Comparison of ENCODE assay signal across 9 cellular contexts in the genomic region with DNA sequence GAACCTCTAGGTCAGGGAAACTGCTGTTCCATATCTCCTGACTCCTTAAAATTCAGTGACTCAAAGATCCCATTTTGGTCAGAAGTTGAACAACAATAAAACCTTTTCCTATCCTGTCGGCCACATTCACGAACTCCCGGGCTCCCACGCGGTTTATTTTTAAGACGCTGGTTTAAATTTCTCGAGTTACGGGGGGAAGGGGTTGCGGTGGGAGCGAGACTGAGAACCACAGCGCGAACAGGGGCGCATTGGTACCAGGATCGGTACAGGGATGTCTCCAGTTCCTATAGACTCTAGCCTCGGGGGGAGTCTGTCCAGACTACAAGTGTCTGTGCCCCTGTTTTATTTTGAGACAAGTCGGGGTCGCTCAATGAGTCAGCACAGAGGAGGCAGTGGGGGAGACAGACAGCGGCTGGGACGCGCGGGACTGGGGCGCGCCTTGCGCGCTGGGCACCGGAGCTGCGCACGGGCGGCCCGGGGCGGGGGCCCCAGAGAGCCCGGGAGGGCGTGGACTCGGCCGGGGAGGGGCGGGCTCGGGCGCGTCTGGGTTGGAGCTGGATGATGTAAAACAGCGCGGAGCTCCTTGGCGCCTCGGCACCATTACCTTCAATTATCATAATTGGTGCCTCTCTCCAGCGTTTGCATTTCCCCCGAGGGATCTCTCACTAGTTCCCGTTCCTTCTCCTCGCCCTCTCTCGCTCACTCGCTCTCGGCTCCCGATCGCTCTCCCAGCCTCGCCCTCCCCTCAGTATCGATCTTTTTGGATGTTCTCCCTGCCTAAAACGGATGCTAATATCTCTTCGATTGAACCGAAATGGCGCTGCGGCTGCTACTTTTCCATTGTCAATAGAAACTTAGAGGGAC. TPM values are rescaled to one million over a fixed set of nuclear protein-coding genes. Genes with fewer than 3 reads are reported as not detected.
DNase-seq lines count a peak whose midpoint lies in the region; ATAC-seq, FAIRE-seq and TF ChIP-seq lines count a peak whose summit lies in the region.
"Had no signal": no experiment of that assay in that cellular context is flagged by ENCODE, and none has a peak within 500 bp of the region (broad histone marks: within the 10 kb centered on the region; RNA-seq: fewer than 3 reads in every experiment).

No MANE protein-coding gene starts in this region.

- peak overlapping the region; percentile 77 for H3K27ac Mint-ChIP-seq in astrocyte (ENCODE audit: unreplicated experiment)

- TF ChIP-seq CTCF in RWPE2 (IDR thresholded peaks at IDR 0.05; ENCODE audit: poor library complexity, severe bottlenecking) = no peak
- TF ChIP-seq CTCF in astrocyte (IDR thresholded peaks at IDR 0.05; ENCODE audit: insufficient read depth, low read depth, low read length) = no peak
- no peak for TF ChIP-seq CTCF in spleen (IDR thresholded peaks at IDR 0.05 in 8 of 11, conservative IDR thresholded peaks at IDR 0.05 in 3 of 11)

- peak overlapping the region; percentile 66 for H3K9ac ChIP-seq in astrocyte (ENCODE audit: low read length)
- H3K9ac ChIP-seq in iPS-15b (ENCODE audit: low read depth, low read length) = peak overlapping the region; percentile 39

- H3K4me3 ChIP-seq in RWPE2 (ENCODE audit: severe bottlenecking) (peak overlapping the region; percentile 25), astrocyte (ENCODE audit: insufficient read depth, low read depth, low read length) (peak overlapping the region; percentile 67), iPS-15b (ENCODE audit: low read depth, low read length) (peak overlapping the region; percentile 87), spleen (peak overlapping the region; percentile 16 to 69 (median 30))

- peaks cover 9% of the 10 kb centered on the region for H3K9me3 Mint-ChIP-seq in astrocyte (ENCODE audit: unreplicated experiment)

- POLR2A ChIA-PET in HEK293T (lab: Yijun Ruan, JAX) = interaction anchor here (0.5 to 3.5 kb wide), 21 partner anchors 9 to 721 kb away, joined by 3 to 18 read pairs (median 3); a partner anchor contains a TSS

- CTCF ChIA-PET in HEK293T (lab: Yijun Ruan, JAX) = interaction anchor here (0.6 to 1.0 kb wide), 4 partner anchors 13 to 322 kb away, joined by 3 to 4 read pairs (median 3); no protein-coding TSS in a partner anchor

- DNase-seq in HEK293T (ENCODE audit: extremely low spot score) (peak; percentile 68), RWPE2 (ENCODE audit: low spot score) (no peak), astrocyte (ENCODE audit: low read depth) (peak; percentile 41), spleen (peak; percentile 79), putamen (ENCODE audit: low spot score) (no peak), GM12891 (ENCODE audit: insufficient read length, low spot score) (no peak)

- peak overlapping the region; percentile 93 for H3K4me3 Mint-ChIP-seq in astrocyte (ENCODE audit: unreplicated experiment)

- peaks cover 39% of the 10 kb centered on the region for H3K27me3 ChIP-seq in RWPE2 (ENCODE audit: insufficient read depth, poor library complexity, severe bottlenecking)
- H3K27me3 ChIP-seq in astrocyte (ENCODE audit: insufficient read depth, low read length) = peaks cover 21% of the 10 kb centered on the region
- H3K27me3 ChIP-seq in iPS-15b (ENCODE audit: control insufficient read depth, insufficient read depth, low read length) = peaks cover 51% of the 10 kb centered on the region
- peaks cover 0 to 93% (median 33%) of the 10 kb centered on the region in 7 donors for H3K27me3 ChIP-seq in spleen (replicated peaks in 1 of 7)

- TF ChIP-seq POLR2A in spleen (IDR thresholded peaks at IDR 0.05) (no peak), GM12891 (IDR thresholded peaks at IDR 0.05; ENCODE audit: low read depth, low read length) (no peak)

- H3K27ac ChIP-seq in RWPE2 (ENCODE audit: poor library complexity, severe bottlenecking) (no peak overlapping the region), astrocyte (ENCODE audit: low read depth, low read length) (no peak overlapping the region), spleen (peak overlapping the region in 5 of 8 donors; percentile 26 to 48 (median 39))
- H3K27ac ChIP-seq: VCaP had no signal

- H3K4me1 Mint-ChIP-seq in astrocyte (ENCODE audit: low read depth, unreplicated experiment) = peaks cover 23% of the 10 kb centered on the region

- intact Hi-C loops in spleen (cut with DNase I; ENCODE audit: low total_unique reads) = loop anchor here (5.0 kb wide), 1 partner anchor 324 kb away; no protein-coding TSS in a partner anchor

- peak; percentile 70 for ATAC-seq in RWPE2 (ENCODE audit: low read depth)
- no peak for ATAC-seq in GM19328 (IDR thresholded peaks at IDR 0.05; ENCODE audit: unreplicated experiment)

- no peaks in the 10 kb centered on the region for H3K79me2 ChIP-seq in astrocyte (ENCODE audit: insufficient read depth, low read length)

- H3K36me3 ChIP-seq in RWPE2 (ENCODE audit: low read depth) = no peaks in the 10 kb centered on the region
- H3K36me3 ChIP-seq in astrocyte (ENCODE audit: insufficient read depth, low read length) = no peaks in the 10 kb centered on the region
- no peaks in the 10 kb centered on the region for H3K36me3 ChIP-seq in iPS-15b (ENCODE audit: control insufficient read depth, insufficient read depth, low read length)
- no peaks in the 10 kb centered on the region for H3K36me3 ChIP-seq in spleen

- no peaks in the 10 kb centered on the region for H3K36me3 Mint-ChIP-seq in astrocyte (ENCODE audit: low read depth, unreplicated experiment)

- H2AFZ ChIP-seq in astrocyte (ENCODE audit: low read depth, low read length) = peak overlapping the region; percentile 81

- WGBS in spleen, 5 donors = 1 to 4% (median 2%) methylated on average over 43 to 59 of the region's 59 CpGs

- FAIRE-seq in astrocyte (lab: Jason Lieb, UNC) (no peak), GM12891 (lab: Jason Lieb, UNC) (no peak)

- H3K4me1 ChIP-seq in RWPE2 (ENCODE audit: insufficient read depth, poor library complexity, severe bottlenecking) (no peaks in the 10 kb centered on the region), astrocyte (ENCODE audit: insufficient read depth, low read length) (peaks cover 5% of the 10 kb centered on the region), iPS-15b (ENCODE audit: control insufficient read depth, insufficient read depth, low read length) (no peaks in the 10 kb centered on the region), spleen (peaks cover 4 to 26% (median 15%) of the 10 kb centered on the region in 6 donors)

- no peaks in the 10 kb centered on the region for H3K9me3 ChIP-seq in RWPE2 (ENCODE audit: severe bottlenecking)
- no peaks in the 10 kb centered on the region for H3K9me3 ChIP-seq in astrocyte (ENCODE audit: insufficient read depth, low read depth, low read length)
- H3K9me3 ChIP-seq in iPS-15b (ENCODE audit: control insufficient read depth, insufficient read depth, low read length) = no peaks in the 10 kb centered on the region
- H3K9me3 ChIP-seq in spleen = no peaks in the 10 kb centered on the region

- peaks cover 17% of the 10 kb centered on the region for H3K27me3 Mint-ChIP-seq in astrocyte (ENCODE audit: low read depth, unreplicated experiment)

- H4K20me1 ChIP-seq in astrocyte (ENCODE audit: insufficient read depth, low read length) = no peaks in the 10 kb centered on the region

- H3K4me2 ChIP-seq in astrocyte (ENCODE audit: low read length) = peak overlapping the region; percentile 92

TF ChIP-seq in HEK293T, 16 proteins besides CTCF, POLR2A, EP300 and RAD21:
- TF ChIP-seq L3MBTL2 (conservative IDR thresholded peaks at IDR 0.05) (peak; percentile 44), ELF4 (IDR thresholded peaks at IDR 0.05) (no peak)
TF ChIP-seq in HEK293T: peak in this region for 1.

TF ChIP-seq in GM12891, 5 proteins besides CTCF, POLR2A, EP300 and RAD21:
- TF ChIP-seq POU2F2 (IDR thresholded peaks at IDR 0.05; ENCODE audit: low read depth, low read length) (no peak), TAF1 (IDR thresholded peaks at IDR 0.05; ENCODE audit: low read depth, low read length) (no peak), SPI1 (IDR thresholded peaks at IDR 0.05; ENCODE audit: low read depth, low read length) (no peak), POLR2AphosphoS5 (IDR thresholded peaks at IDR 0.05; ENCODE audit: low read depth, low read length) (no peak), PAX5 (IDR thresholded peaks at IDR 0.05; ENCODE audit: insufficient read depth, low read length, severe bottlenecking) (no peak)

RNA-seq across cellular contexts. Expression of a gene that starts 8.7 kb away (rescaled TPM):
- total RNA-seq in astrocyte = 45.4 and 50.6 TPM in 2 replicates
- total RNA-seq in spleen = 10 to 100 TPM; 10.6 to 38.0 (median 19.7) TPM
- polyA plus RNA-seq in spleen = 1 to 10 TPM; 3.9 to 7.4 (median 4.9) TPM
- not detected for polyA plus RNA-seq in GM12891 (2012; ENCODE audit: low read depth, missing spikeins)

Comparison
In these comparisons a context has a peak if more than half of its experiments do, and no peak if none do; other contexts are left out.
1. DNase-seq: peak in HEK293T (single experiment), astrocyte (single experiment) and spleen (single experiment); none in RWPE2 (single experiment), putamen (single experiment) and GM12891 (single experiment).
2. H3K27ac ChIP-seq: peak in spleen (5 of 8); none in RWPE2 (single experiment) and astrocyte (single experiment).
3. H3K4me3 ChIP-seq: peak in every context shown above with its lines; median percentile 87 in iPS-15b; 67 in astrocyte; 30 in spleen; 25 in RWPE2.